8 cellular contexts compared by ENCODE assay signal in the genomic region with DNA sequence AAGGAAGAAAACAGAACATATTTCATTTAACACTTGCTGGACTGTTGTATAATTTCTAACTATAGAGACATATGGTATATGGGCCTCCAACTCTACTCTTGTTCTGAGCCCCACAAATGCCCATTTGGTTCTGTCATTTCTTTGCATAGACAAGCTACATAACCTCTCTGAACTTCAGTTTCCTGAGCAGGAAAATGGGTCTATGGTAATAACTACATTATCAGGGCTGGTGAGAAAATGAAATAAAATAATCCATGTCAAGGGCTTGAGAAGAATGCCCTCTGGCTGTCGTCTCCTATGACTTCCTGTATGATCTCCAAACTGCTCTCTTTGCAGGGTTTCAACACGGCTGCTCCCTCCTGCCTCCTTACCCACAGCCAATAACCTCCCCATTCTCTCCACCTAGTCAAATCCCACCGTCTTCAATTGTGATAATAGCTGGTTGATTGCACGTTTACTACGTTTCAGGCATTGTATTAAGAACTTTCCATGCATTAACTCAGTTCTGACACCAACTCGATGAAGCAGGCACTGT. TPM values are rescaled to one million over a fixed set of nuclear protein-coding genes. Genes with fewer than 3 reads are reported as not detected.
A peak's percentile ranks its signal among the peaks of the same experiment; 100 is the strongest.
DNase-seq lines count a peak whose midpoint lies in the region; ATAC-seq and TF ChIP-seq lines count a peak whose summit lies in the region.

No MANE protein-coding gene starts in this region.

- H3K36me3 ChIP-seq in HUES64 (ENCODE audit: insufficient read depth, low read length): no peaks in the 10 kb centered on the region
- H3K36me3 ChIP-seq in muscle layer of duodenum (ENCODE audit: control insufficient read depth in 1 of 2, insufficient read depth in 2 of 2, low read length in 2 of 2): peaks cover 0 to 4% of the 10 kb centered on the region in 2 donors

- WGBS in HUES64: 3% methylated on average over 5 of the region's 6 CpGs

- H3K4me3 ChIP-seq in AG09309 (ENCODE audit: control insufficient read depth, low read depth, low read length) (peak overlapping the region; percentile 56), HUES64 (ENCODE audit: low read length) (peak overlapping the region; percentile 66), muscle layer of duodenum (ENCODE audit: low read depth in 1 of 2, low read length in 2 of 2) (peak overlapping the region; percentile 54 to 73)

- peak overlapping the region; percentile 77; the same call in 1 of the 2 replicates for H3K9ac ChIP-seq in HUES64 (ENCODE audit: low read depth, low read length)

- TF ChIP-seq CTCF in AG09309 (IDR thresholded peaks at IDR 0.05; ENCODE audit: control insufficient read depth, insufficient read depth, low read depth, low read length, missing control alignments): no peak
- peak; percentile 58 for TF ChIP-seq CTCF in chondrocyte (IDR thresholded peaks at IDR 0.05)

- peak overlapping the region; percentile 70 for H3K4me3 Mint-ChIP-seq in chondrocyte (ENCODE audit: unreplicated experiment)

- H3K27me3 ChIP-seq in HUES64 (ENCODE audit: insufficient read depth, low read length) (no peaks in the 10 kb centered on the region), muscle layer of duodenum (ENCODE audit: low read depth, low read length) (no peaks in the 10 kb centered on the region)

- no peak for ATAC-seq in GM21786 (IDR thresholded peaks at IDR 0.05; ENCODE audit: unreplicated experiment)
- ATAC-seq in GM21529 (IDR thresholded peaks at IDR 0.05; ENCODE audit: unreplicated experiment): no peak

- DNase-seq in AG09309 (ENCODE audit: low read depth): no peak
- no peak for DNase-seq in chondrocyte (ENCODE audit: low spot score)
- DNase-seq in iPS-NIHi11 (ENCODE audit: low spot score): no peak
- DNase-seq in SW 1271 (lab: John Stamatoyannopoulos, UW): no peak

- no peaks in the 10 kb centered on the region for H3K9me3 Mint-ChIP-seq in chondrocyte (ENCODE audit: low read depth)

- peak overlapping the region; percentile 97 for H3K27ac Mint-ChIP-seq in chondrocyte (ENCODE audit: unreplicated experiment)

- H3K4me1 Mint-ChIP-seq in chondrocyte (ENCODE audit: low read depth): peaks cover 30% of the 10 kb centered on the region

- no peaks in the 10 kb centered on the region for H3K9me3 ChIP-seq in HUES64 (ENCODE audit: insufficient read depth, low read depth, low read length)
- no peaks in the 10 kb centered on the region for H3K9me3 ChIP-seq in muscle layer of duodenum (ENCODE audit: control insufficient read depth in 1 of 2, low read length in 2 of 2)

- no peaks in the 10 kb centered on the region for H3K36me3 Mint-ChIP-seq in chondrocyte (ENCODE audit: low read depth)

- H3K4me1 ChIP-seq in HUES64 (ENCODE audit: insufficient read depth, low read length) (peaks cover 14% of the 10 kb centered on the region), muscle layer of duodenum (ENCODE audit: control insufficient read depth in 1 of 2, insufficient read depth in 2 of 2, low read length in 2 of 2) (peaks cover 0 to 11% of the 10 kb centered on the region in 2 donors)

- H3K27me3 Mint-ChIP-seq in chondrocyte (ENCODE audit: low read depth): no peaks in the 10 kb centered on the region

- H3K27ac ChIP-seq in HUES64 (ENCODE audit: low read depth, low read length) (peak overlapping the region; percentile 95), muscle layer of duodenum (ENCODE audit: low read length) (peak overlapping the region; percentile 76)

RNA-seq across cellular contexts. Expression of a gene that starts 12.0 kb away (rescaled TPM):
- polyA plus RNA-seq in HUES64 (2013, experiment 1 of 2): 37.7 TPM
- 40.1 TPM for polyA plus RNA-seq in HUES64 (2013, experiment 2 of 2)
- 17.2 to 18.6 TPM (median 17.4 TPM) in 3 replicates for total RNA-seq in chondrocyte

RNA-seq across cellular contexts. Expression of a gene that starts 16.0 kb away (rescaled TPM):
- polyA plus RNA-seq in HUES64 (2013, experiment 1 of 2): 35.8 TPM
- polyA plus RNA-seq in HUES64 (2013, experiment 2 of 2): 40.8 TPM
- 34.3 to 40.4 TPM (median 39.6 TPM) in 3 replicates for total RNA-seq in chondrocyte

RNA-seq across cellular contexts. Expression of a gene that starts 18.8 kb away (rescaled TPM):
- 18.6 TPM for polyA plus RNA-seq in HUES64 (2013, experiment 1 of 2)
- polyA plus RNA-seq in HUES64 (2013, experiment 2 of 2): 25.0 TPM
- total RNA-seq in chondrocyte: 10.8 to 12.1 TPM (median 11.1 TPM) in 3 replicates

RNA-seq across cellular contexts. Expression of a gene that starts 37.5 kb away (rescaled TPM):
- polyA plus RNA-seq in HUES64 (2013, experiment 1 of 2): 20.6 TPM
- polyA plus RNA-seq in HUES64 (2013, experiment 2 of 2): 23.5 TPM
- total RNA-seq in chondrocyte: 72.1 to 77.1 TPM (median 73.2 TPM) in 3 replicates

RNA-seq across cellular contexts. Expression of a gene that starts 51.8 kb away (rescaled TPM):
- polyA plus RNA-seq in HUES64 (2013, experiment 1 of 2): not detected
- polyA plus RNA-seq in HUES64 (2013, experiment 2 of 2): not detected
- not detected in 3 replicates for total RNA-seq in chondrocyte
